Comparison of ENCODE assay signal across 15 cellular contexts in the genomic region with DNA sequence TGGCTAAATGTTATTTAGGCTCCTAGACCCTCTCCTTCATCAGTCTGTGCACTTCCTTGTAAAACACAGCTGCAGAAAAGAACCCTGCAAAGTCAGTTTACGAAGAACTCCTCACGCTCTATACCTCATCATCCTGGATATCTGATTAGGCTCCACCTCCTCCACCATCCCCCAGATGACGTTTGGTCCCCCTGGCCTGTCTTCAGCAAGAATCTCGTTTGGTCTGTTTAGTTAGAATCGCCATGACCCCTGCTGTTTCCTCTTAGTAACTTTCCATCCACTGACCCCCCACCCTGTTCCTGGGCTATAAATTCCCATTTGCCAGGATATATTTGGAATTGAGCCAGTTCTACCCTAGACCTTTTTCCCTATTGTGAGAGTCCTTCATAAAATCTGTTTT.
DNase-seq lines count a peak whose midpoint lies in the region; ATAC-seq and TF ChIP-seq lines count a peak whose summit lies in the region.
"Had no signal": no experiment of that assay in that cellular context is flagged by ENCODE, and none has a peak within 500 bp of the region (broad histone marks: within the 10 kb centered on the region; RNA-seq: fewer than 3 reads in every experiment).

No MANE protein-coding gene starts in this region.

- no peaks in the 10 kb centered on the region for H3K36me3 Mint-ChIP-seq in WTC11
- H3K36me3 Mint-ChIP-seq: CD14-positive monocyte; CD4-positive, alpha-beta memory T cell had no signal

- DNase-seq in NCI-H748 (lab: John Stamatoyannopoulos, UW; ENCODE audit: unreplicated experiment) (peak; percentile 41), NCI-H748 treated with DMSO at 0.1 percent for 48 hours (lab: John Stamatoyannopoulos, UW) (no peak), WTC11 (ENCODE audit: low spot score) (peak; percentile 35), iPS DF 19.7 (ENCODE audit: low read depth, low spot score) (peak; percentile 20), left kidney (ENCODE audit: low read depth, low spot score) (peak; percentile 3), NCI-H345 treated with DMSO at 0.1 percent for 48 hours (lab: John Stamatoyannopoulos, UW; ENCODE audit: unreplicated experiment) (no peak), D341Med (ENCODE audit: low spot score) (no peak), dermis blood vessel endothelial cell (no peak)
- DNase-seq: CD4-positive, alpha-beta memory T cell; DMS79 treated with DMSO at 0.1 percent for 48 hours; GOT3; HCEC 1CT had no signal

- no peak overlapping the region for H3K4me3 Mint-ChIP-seq in WTC11
- H3K4me3 Mint-ChIP-seq: CD14-positive monocyte; CD4-positive, alpha-beta memory T cell had no signal

- H3K4me1 Mint-ChIP-seq in WTC11 = peaks cover 14% of the 10 kb centered on the region
- H3K4me1 Mint-ChIP-seq: CD14-positive monocyte; CD4-positive, alpha-beta memory T cell had no signal

- H3K9me3 Mint-ChIP-seq in WTC11 = no peaks in the 10 kb centered on the region

- H3K27ac Mint-ChIP-seq in WTC11 = no peak overlapping the region; the same call in 1 of the 2 replicates
- H3K27ac Mint-ChIP-seq: CD14-positive monocyte; CD4-positive, alpha-beta memory T cell had no signal

- CTCF ChIA-PET in WTC11 (lab: Charles Lee) = no interaction called here

- no peaks in the 10 kb centered on the region for H3K27me3 Mint-ChIP-seq in WTC11 (ENCODE audit: low read depth)
- H3K27me3 Mint-ChIP-seq: CD4-positive, alpha-beta memory T cell had no signal

- ATAC-seq in WTC11 = peak; percentile 88
- ATAC-seq: A549, GM12878 had no signal

- POLR2A ChIA-PET in WTC11 (lab: Charles Lee) = no interaction called here

- TF ChIP-seq CTCF in WTC11 (IDR thresholded peaks at IDR 0.05) = no peak

TF ChIP-seq in WTC11, 78 proteins besides CTCF, POLR2A, EP300 and RAD21:
- TF ChIP-seq TEAD1 (CRISPR knock-in tag; IDR thresholded peaks at IDR 0.05) (no peak), ELF4 (CRISPR knock-in tag; IDR thresholded peaks at IDR 0.05; ENCODE audit: low read depth) (no peak), NFATC4 (CRISPR knock-in tag; IDR thresholded peaks at IDR 0.05) (no peak), ZNF423 (CRISPR knock-in tag; IDR thresholded peaks at IDR 0.05) (no peak), RELA (CRISPR knock-in tag; IDR thresholded peaks at IDR 0.05; ENCODE audit: borderline replicate concordance) (no peak), SMAD3 (CRISPR knock-in tag; IDR thresholded peaks at IDR 0.05; ENCODE audit: borderline replicate concordance) (no peak), TEAD4 (CRISPR knock-in tag; IDR thresholded peaks at IDR 0.05) (no peak), MYBL2 (CRISPR knock-in tag; IDR thresholded peaks at IDR 0.05) (no peak), JAZF1 (CRISPR knock-in tag; IDR thresholded peaks at IDR 0.05) (no peak), RORB (CRISPR knock-in tag; IDR thresholded peaks at IDR 0.05) (no peak), FOXJ3 (CRISPR knock-in tag; IDR thresholded peaks at IDR 0.05; ENCODE audit: borderline replicate concordance) (no peak)
- TF ChIP-seq, protein P1, sequence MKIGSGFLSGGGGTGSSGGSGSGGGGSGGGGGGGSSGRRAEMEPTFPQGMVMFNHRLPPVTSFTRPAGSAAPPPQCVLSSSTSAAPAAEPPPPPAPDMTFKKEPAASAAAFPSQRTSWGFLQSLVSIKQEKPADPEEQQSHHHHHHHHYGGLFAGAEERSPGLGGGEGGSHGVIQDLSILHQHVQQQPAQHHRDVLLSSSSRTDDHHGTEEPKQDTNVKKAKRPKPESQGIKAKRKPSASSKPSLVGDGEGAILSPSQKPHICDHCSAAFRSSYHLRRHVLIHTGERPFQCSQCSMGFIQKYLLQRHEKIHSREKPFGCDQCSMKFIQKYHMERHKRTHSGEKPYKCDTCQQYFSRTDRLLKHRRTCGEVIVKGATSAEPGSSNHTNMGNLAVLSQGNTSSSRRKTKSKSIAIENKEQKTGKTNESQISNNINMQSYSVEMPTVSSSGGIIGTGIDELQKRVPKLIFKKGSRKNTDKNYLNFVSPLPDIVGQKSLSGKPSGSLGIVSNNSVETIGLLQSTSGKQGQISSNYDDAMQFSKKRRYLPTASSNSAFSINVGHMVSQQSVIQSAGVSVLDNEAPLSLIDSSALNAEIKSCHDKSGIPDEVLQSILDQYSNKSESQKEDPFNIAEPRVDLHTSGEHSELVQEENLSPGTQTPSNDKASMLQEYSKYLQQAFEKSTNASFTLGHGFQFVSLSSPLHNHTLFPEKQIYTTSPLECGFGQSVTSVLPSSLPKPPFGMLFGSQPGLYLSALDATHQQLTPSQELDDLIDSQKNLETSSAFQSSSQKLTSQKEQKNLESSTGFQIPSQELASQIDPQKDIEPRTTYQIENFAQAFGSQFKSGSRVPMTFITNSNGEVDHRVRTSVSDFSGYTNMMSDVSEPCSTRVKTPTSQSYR (CRISPR knock-in tag; IDR thresholded peaks at IDR 0.05) = no peak
- TF ChIP-seq, protein P2, sequence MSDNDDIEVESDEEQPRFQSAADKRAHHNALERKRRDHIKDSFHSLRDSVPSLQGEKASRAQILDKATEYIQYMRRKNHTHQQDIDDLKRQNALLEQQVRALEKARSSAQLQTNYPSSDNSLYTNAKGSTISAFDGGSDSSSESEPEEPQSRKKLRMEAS (CRISPR knock-in tag; IDR thresholded peaks at IDR 0.05) = no peak
- TF ChIP-seq, protein P3, sequence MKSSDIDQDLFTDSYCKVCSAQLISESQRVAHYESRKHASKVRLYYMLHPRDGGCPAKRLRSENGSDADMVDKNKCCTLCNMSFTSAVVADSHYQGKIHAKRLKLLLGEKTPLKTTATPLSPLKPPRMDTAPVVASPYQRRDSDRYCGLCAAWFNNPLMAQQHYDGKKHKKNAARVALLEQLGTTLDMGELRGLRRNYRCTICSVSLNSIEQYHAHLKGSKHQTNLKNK (CRISPR knock-in tag; IDR thresholded peaks at IDR 0.05) = no peak
- TF ChIP-seq, protein P4, sequence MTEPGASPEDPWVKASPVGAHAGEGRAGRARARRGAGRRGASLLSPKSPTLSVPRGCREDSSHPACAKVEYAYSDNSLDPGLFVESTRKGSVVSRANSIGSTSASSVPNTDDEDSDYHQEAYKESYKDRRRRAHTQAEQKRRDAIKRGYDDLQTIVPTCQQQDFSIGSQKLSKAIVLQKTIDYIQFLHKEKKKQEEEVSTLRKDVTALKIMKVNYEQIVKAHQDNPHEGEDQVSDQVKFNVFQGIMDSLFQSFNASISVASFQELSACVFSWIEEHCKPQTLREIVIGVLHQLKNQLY (CRISPR knock-in tag; IDR thresholded peaks at IDR 0.05) = no peak
- TF ChIP-seq, protein P5, sequence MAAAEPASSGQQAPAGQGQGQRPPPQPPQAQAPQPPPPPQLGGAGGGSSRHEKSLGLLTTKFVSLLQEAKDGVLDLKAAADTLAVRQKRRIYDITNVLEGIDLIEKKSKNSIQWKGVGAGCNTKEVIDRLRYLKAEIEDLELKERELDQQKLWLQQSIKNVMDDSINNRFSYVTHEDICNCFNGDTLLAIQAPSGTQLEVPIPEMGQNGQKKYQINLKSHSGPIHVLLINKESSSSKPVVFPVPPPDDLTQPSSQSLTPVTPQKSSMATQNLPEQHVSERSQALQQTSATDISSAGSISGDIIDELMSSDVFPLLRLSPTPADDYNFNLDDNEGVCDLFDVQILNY (CRISPR knock-in tag; IDR thresholded peaks at IDR 0.05) = no peak
- TF ChIP-seq, protein P6, sequence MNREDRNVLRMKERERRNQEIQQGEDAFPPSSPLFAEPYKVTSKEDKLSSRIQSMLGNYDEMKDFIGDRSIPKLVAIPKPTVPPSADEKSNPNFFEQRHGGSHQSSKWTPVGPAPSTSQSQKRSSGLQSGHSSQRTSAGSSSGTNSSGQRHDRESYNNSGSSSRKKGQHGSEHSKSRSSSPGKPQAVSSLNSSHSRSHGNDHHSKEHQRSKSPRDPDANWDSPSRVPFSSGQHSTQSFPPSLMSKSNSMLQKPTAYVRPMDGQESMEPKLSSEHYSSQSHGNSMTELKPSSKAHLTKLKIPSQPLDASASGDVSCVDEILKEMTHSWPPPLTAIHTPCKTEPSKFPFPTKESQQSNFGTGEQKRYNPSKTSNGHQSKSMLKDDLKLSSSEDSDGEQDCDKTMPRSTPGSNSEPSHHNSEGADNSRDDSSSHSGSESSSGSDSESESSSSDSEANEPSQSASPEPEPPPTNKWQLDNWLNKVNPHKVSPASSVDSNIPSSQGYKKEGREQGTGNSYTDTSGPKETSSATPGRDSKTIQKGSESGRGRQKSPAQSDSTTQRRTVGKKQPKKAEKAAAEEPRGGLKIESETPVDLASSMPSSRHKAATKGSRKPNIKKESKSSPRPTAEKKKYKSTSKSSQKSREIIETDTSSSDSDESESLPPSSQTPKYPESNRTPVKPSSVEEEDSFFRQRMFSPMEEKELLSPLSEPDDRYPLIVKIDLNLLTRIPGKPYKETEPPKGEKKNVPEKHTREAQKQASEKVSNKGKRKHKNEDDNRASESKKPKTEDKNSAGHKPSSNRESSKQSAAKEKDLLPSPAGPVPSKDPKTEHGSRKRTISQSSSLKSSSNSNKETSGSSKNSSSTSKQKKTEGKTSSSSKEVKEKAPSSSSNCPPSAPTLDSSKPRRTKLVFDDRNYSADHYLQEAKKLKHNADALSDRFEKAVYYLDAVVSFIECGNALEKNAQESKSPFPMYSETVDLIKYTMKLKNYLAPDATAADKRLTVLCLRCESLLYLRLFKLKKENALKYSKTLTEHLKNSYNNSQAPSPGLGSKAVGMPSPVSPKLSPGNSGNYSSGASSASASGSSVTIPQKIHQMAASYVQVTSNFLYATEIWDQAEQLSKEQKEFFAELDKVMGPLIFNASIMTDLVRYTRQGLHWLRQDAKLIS (CRISPR knock-in tag; IDR thresholded peaks at IDR 0.05; ENCODE audit: borderline replicate concordance) = no peak
- TF ChIP-seq, protein P7, sequence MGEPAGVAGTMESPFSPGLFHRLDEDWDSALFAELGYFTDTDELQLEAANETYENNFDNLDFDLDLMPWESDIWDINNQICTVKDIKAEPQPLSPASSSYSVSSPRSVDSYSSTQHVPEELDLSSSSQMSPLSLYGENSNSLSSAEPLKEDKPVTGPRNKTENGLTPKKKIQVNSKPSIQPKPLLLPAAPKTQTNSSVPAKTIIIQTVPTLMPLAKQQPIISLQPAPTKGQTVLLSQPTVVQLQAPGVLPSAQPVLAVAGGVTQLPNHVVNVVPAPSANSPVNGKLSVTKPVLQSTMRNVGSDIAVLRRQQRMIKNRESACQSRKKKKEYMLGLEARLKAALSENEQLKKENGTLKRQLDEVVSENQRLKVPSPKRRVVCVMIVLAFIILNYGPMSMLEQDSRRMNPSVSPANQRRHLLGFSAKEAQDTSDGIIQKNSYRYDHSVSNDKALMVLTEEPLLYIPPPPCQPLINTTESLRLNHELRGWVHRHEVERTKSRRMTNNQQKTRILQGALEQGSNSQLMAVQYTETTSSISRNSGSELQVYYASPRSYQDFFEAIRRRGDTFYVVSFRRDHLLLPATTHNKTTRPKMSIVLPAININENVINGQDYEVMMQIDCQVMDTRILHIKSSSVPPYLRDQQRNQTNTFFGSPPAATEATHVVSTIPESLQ (CRISPR knock-in tag; IDR thresholded peaks at IDR 0.05) = no peak

Comparison
In these comparisons a context has a peak if more than half of its experiments do, and no peak if none do; other contexts are left out.
1. DNase-seq: peak in NCI-H748 (single experiment), WTC11 (single experiment), iPS DF 19.7 (single experiment) and left kidney (single experiment); none in NCI-H748 treated with DMSO at 0.1 percent for 48 hours (single experiment), NCI-H345 treated with DMSO at 0.1 percent for 48 hours (single experiment), D341Med (single experiment) and dermis blood vessel endothelial cell (single experiment).